In the genomic region with DNA sequence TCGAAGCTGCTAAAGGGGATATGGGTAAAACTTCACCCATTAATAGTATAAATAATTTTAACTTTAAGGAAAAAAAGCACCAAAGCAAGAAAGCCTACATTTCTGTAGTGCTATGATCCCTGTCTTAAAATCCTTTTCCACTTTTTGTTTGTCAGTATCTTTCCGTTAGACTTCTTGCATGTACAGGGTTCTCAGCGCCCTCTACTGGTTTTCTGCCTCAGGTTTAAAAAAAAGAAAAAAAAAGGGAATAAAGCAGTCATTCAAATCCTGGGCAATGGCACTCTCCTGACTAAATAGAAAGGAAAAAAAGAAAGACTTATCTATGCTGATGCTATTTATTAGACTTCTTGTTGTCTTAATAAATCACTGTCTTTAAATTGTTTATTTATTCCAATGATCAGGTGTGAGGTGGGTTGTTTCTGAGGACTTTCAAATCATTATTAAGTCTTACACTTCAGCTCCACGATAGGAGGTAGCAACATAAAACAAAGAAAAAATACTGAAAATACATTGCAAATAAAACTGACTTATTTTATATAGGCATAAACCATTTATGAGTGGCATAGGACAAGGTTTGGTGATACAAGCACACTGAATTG, we compare ENCODE assay signal across 8 cellular contexts.
A peak's percentile ranks its signal among the peaks of the same experiment; 100 is the strongest.
DNase-seq lines count a peak whose midpoint lies in the region; ATAC-seq, FAIRE-seq and TF ChIP-seq lines count a peak whose summit lies in the region.

No MANE protein-coding gene starts in this region.

- H4K20me1 ChIP-seq in DOHH2 (ENCODE audit: control insufficient read depth, insufficient read depth, low read depth, low read length): no peaks in the 10 kb centered on the region
- H4K20me1 ChIP-seq in astrocyte (ENCODE audit: insufficient read depth, low read length): no peaks in the 10 kb centered on the region

- H3K27ac ChIP-seq in DOHH2 (ENCODE audit: low read depth, low read length): no peak overlapping the region
- no peak overlapping the region for H3K27ac ChIP-seq in astrocyte (ENCODE audit: low read depth, low read length)
- H3K27ac ChIP-seq in tibial artery: no peak overlapping the region

- no peak for ATAC-seq in HG02798 (IDR thresholded peaks at IDR 0.05; ENCODE audit: poor library complexity, unreplicated experiment)
- no peak for ATAC-seq in T-helper 17 cell

- H3K27me3 Mint-ChIP-seq in astrocyte (ENCODE audit: low read depth, unreplicated experiment) (no peaks in the 10 kb centered on the region), T-helper 17 cell (peaks cover 12% of the 10 kb centered on the region)

- H3K9me3 ChIP-seq in DOHH2 (ENCODE audit: control insufficient read depth, insufficient read depth, low read length) (no peaks in the 10 kb centered on the region), astrocyte (ENCODE audit: insufficient read depth, low read depth, low read length) (no peaks in the 10 kb centered on the region), tibial artery (no peaks in the 10 kb centered on the region), T-helper 17 cell (ENCODE audit: control insufficient read depth, low read length, poor library complexity, severe bottlenecking) (no peaks in the 10 kb centered on the region)

- intact Hi-C loops in tibial artery (cut with DNase I; ENCODE audit: low total_unique reads): no loop called here

- no peak overlapping the region for H2AFZ ChIP-seq in astrocyte (ENCODE audit: low read depth, low read length)

- no peaks in the 10 kb centered on the region for H3K9me3 Mint-ChIP-seq in astrocyte (ENCODE audit: unreplicated experiment)

- H3K27me3 ChIP-seq in DOHH2 (ENCODE audit: control insufficient read depth, low read length) (no peaks in the 10 kb centered on the region), astrocyte (ENCODE audit: insufficient read depth, low read length) (peaks cover 2% of the 10 kb centered on the region), kidney epithelial cell (ENCODE audit: control insufficient read depth, insufficient read depth, low read length) (no peaks in the 10 kb centered on the region), tibial artery (no peaks in the 10 kb centered on the region)

- H3K9me2 ChIP-seq in DOHH2 (replicated peaks; ENCODE audit: control insufficient read depth, low read length): no peaks in the 10 kb centered on the region

- H3K4me3 ChIP-seq in DOHH2 (ENCODE audit: low read length): no peak overlapping the region
- no peak overlapping the region for H3K4me3 ChIP-seq in astrocyte (ENCODE audit: insufficient read depth, low read depth, low read length)
- H3K4me3 ChIP-seq in kidney epithelial cell (ENCODE audit: low read depth, low read length): no peak overlapping the region
- no peak overlapping the region for H3K4me3 ChIP-seq in tibial artery

- FAIRE-seq in astrocyte (lab: Jason Lieb, UNC): peak; percentile 20

- H3K4me1 ChIP-seq in DOHH2 (ENCODE audit: control insufficient read depth, low read length) (no peaks in the 10 kb centered on the region), astrocyte (ENCODE audit: insufficient read depth, low read length) (peaks cover 10% of the 10 kb centered on the region), tibial artery (no peaks in the 10 kb centered on the region)

- TF ChIP-seq CTCF in DOHH2 (IDR thresholded peaks at IDR 0.05; ENCODE audit: low read depth, low read length, poor library complexity, severe bottlenecking) (peak; percentile 77), astrocyte (IDR thresholded peaks at IDR 0.05; ENCODE audit: insufficient read depth, low read depth, low read length) (peak; percentile 93), kidney epithelial cell (IDR thresholded peaks at IDR 0.05; ENCODE audit: insufficient read depth, low read length, poor library complexity, severe bottlenecking) (peak; percentile 86), tibial artery (IDR thresholded peaks at IDR 0.05) (peak; percentile 28 to 44)

- no peak overlapping the region for H3K4me3 Mint-ChIP-seq in astrocyte (ENCODE audit: unreplicated experiment)
- H3K4me3 Mint-ChIP-seq in T-helper 17 cell: no peak overlapping the region

- no peaks in the 10 kb centered on the region for H3F3A ChIP-seq in DOHH2 (ENCODE audit: control insufficient read depth, insufficient read depth)

- peak; percentile 15 for DNase-seq in HS-5 (ENCODE audit: low read depth)
- DNase-seq in NCI-H748 treated with DMSO at 0.1 percent for 48 hours (lab: John Stamatoyannopoulos, UW): peak; percentile 34
- DNase-seq in astrocyte (ENCODE audit: low read depth): peak; percentile 58
- peak; percentile 47 for DNase-seq in kidney epithelial cell (ENCODE audit: low read depth)
- DNase-seq in tibial artery: no peak
- no peak for DNase-seq in T-helper 17 cell

- H3K36me3 Mint-ChIP-seq in astrocyte (ENCODE audit: low read depth, unreplicated experiment) (no peaks in the 10 kb centered on the region), T-helper 17 cell (ENCODE audit: low read depth) (no peaks in the 10 kb centered on the region)

- H3K36me3 ChIP-seq in DOHH2 (ENCODE audit: control insufficient read depth, low read length): no peaks in the 10 kb centered on the region
- H3K36me3 ChIP-seq in astrocyte (ENCODE audit: insufficient read depth, low read length): no peaks in the 10 kb centered on the region
- H3K36me3 ChIP-seq in kidney epithelial cell (ENCODE audit: control insufficient read depth, insufficient read depth, low read length): no peaks in the 10 kb centered on the region
- H3K36me3 ChIP-seq in tibial artery: no peaks in the 10 kb centered on the region

- H3K27ac Mint-ChIP-seq in astrocyte (ENCODE audit: unreplicated experiment) (no peak overlapping the region), T-helper 17 cell (no peak overlapping the region)

- H3K4me1 Mint-ChIP-seq in astrocyte (ENCODE audit: low read depth, unreplicated experiment) (no peaks in the 10 kb centered on the region), T-helper 17 cell (peaks cover 2% of the 10 kb centered on the region)

- H3K9ac ChIP-seq in astrocyte (ENCODE audit: low read length): no peak overlapping the region

- no peak overlapping the region for H3K4me2 ChIP-seq in DOHH2 (ENCODE audit: low read length)
- no peak overlapping the region for H3K4me2 ChIP-seq in astrocyte (ENCODE audit: low read length)

- no peaks in the 10 kb centered on the region for H3K79me2 ChIP-seq in DOHH2 (ENCODE audit: control insufficient read depth, low read length)
- H3K79me2 ChIP-seq in astrocyte (ENCODE audit: insufficient read depth, low read length): no peaks in the 10 kb centered on the region

Comparison
In these comparisons a context has a peak if more than half of its experiments do, and no peak if none do; other contexts are left out.
1. CTCF ChIP-seq: peak in every context shown above with its lines; median percentile 93 in astrocyte; 86 in kidney epithelial cell; 77 in DOHH2; 36 in tibial artery.
2. DNase-seq: peak in HS-5 (single experiment), NCI-H748 treated with DMSO at 0.1 percent for 48 hours (single experiment), astrocyte (single experiment) and kidney epithelial cell (single experiment); none in tibial artery (0 of 2) and T-helper 17 cell (0 of 3).